ENCODE assay signal across 1 cellular context in genomic region chr18:27585602-27586173, GRCh38.
TF ChIP-seq lines count a peak whose summit lies in the region.

No MANE protein-coding gene starts in this region.

TF ChIP-seq in HepG2, 621 proteins besides CTCF, POLR2A, EP300 and RAD21 (continues in another document):
- TF ChIP-seq CEBPB (IDR thresholded peaks at IDR 0.05; ENCODE audit: borderline replicate concordance, low read depth, low read length) (peak; percentile 24; the same call in 1 of the 2 replicates), DZIP1 (CRISPR knock-in tag; IDR thresholded peaks at IDR 0.05) (no peak), PITX1 (CRISPR knock-in tag; IDR thresholded peaks at IDR 0.05) (no peak), SP140L (CRISPR knock-in tag; IDR thresholded peaks at IDR 0.05; ENCODE audit: borderline replicate concordance) (no peak), ZNF670 (CRISPR knock-in tag; IDR thresholded peaks at IDR 0.05; ENCODE audit: borderline replicate concordance) (no peak), BCL6 (CRISPR knock-in tag; IDR thresholded peaks at IDR 0.05) (peak; percentile 29; the same call in 1 of the 2 replicates), ZSCAN5A (CRISPR knock-in tag; IDR thresholded peaks at IDR 0.05; ENCODE audit: borderline replicate concordance) (no peak), SOX6 (IDR thresholded peaks at IDR 0.05) (no peak), SOX6 (CRISPR knock-in tag; IDR thresholded peaks at IDR 0.05) (peak; percentile 56), SOX5 (CRISPR knock-in tag; IDR thresholded peaks at IDR 0.05; ENCODE audit: borderline replicate concordance) (peak; percentile 23; the same call in 1 of the 2 replicates), NFYC (CRISPR knock-in tag; IDR thresholded peaks at IDR 0.05) (no peak), NR2F1 (CRISPR knock-in tag; IDR thresholded peaks at IDR 0.05) (peak; percentile 30 to 54; a peak in 1 of 4 replicates), YY1 (IDR thresholded peaks at IDR 0.05; ENCODE audit: insufficient read depth, insufficient replicate concordance, low read depth, low read length) (no peak), ZNF274 (CRISPR knock-in tag; IDR thresholded peaks at IDR 0.05) (no peak), ARID5B (CRISPR knock-in tag; IDR thresholded peaks at IDR 0.05) (0 out of 2 replicates have a peak, but pooled peaks have one; percentile 45), KAT7 (CRISPR knock-in tag; IDR thresholded peaks at IDR 0.05; ENCODE audit: borderline replicate concordance) (no peak), YEATS4 (CRISPR knock-in tag; IDR thresholded peaks at IDR 0.05; ENCODE audit: borderline replicate concordance) (no peak), DR1 (CRISPR knock-in tag; IDR thresholded peaks at IDR 0.05) (no peak), SNAPC2 (CRISPR knock-in tag; IDR thresholded peaks at IDR 0.05) (no peak), PTBP1 (IDR thresholded peaks at IDR 0.05; ENCODE audit: low read depth, low read length, poor library complexity, severe bottlenecking) (no peak), ZNF816 (CRISPR knock-in tag; IDR thresholded peaks at IDR 0.05; ENCODE audit: borderline replicate concordance) (no peak), NFRKB (IDR thresholded peaks at IDR 0.05) (no peak), ZBTB46 (CRISPR knock-in tag; IDR thresholded peaks at IDR 0.05; ENCODE audit: borderline replicate concordance) (no peak), UBTF (CRISPR knock-in tag; IDR thresholded peaks at IDR 0.05) (no peak), ZNF362 (CRISPR knock-in tag; IDR thresholded peaks at IDR 0.05; ENCODE audit: borderline replicate concordance) (no peak), NR2F2 (IDR thresholded peaks at IDR 0.05; ENCODE audit: borderline replicate concordance, low read depth) (peak; percentile 38; the same call in 1 of the 2 replicates), ZBTB33 (CRISPR knock-in tag; IDR thresholded peaks at IDR 0.05) (no peak), ZNF574 (CRISPR knock-in tag; IDR thresholded peaks at IDR 0.05) (no peak), CENPBD1 (CRISPR knock-in tag; IDR thresholded peaks at IDR 0.05; ENCODE audit: borderline replicate concordance, low read depth) (no peak), SOX13 (IDR thresholded peaks at IDR 0.05) (no peak), SOX13 (CRISPR knock-in tag; conservative IDR thresholded peaks at IDR 0.05 in 1 of 2, IDR thresholded peaks at IDR 0.05 in 1 of 2) (peak in 1 of 2 experiments; percentile 67; a peak in 2 of 4 replicates), ZXDC (CRISPR knock-in tag; IDR thresholded peaks at IDR 0.05) (no peak), ZNF138 (CRISPR knock-in tag; IDR thresholded peaks at IDR 0.05; ENCODE audit: low read depth) (no peak)
